In genomic region chr9:89310486-89311345, GRCh38 we compare ENCODE assay signal across 8 cellular contexts. TPM values are rescaled to one million over a fixed set of nuclear protein-coding genes. Genes with fewer than 3 reads are reported as not detected.
A peak's percentile ranks its signal among the peaks of the same experiment; 100 is the strongest.
DNase-seq lines count a peak whose midpoint lies in the region; ATAC-seq lines count a peak whose summit lies in the region.

CKS2 (plus strand) TSS chr9:89311195; CDS start chr9:89311293, 98 bp downstream.

- H3K4me1 Mint-ChIP-seq in IgD-negative memory B cell = peaks cover 30 to 37% (median 32%) of the 10 kb centered on the region in 3 donors

- H3K4me3 Mint-ChIP-seq in IgD-negative memory B cell = peak within 1 kb of the TSS; percentile 90 to 98 (median 94)

- H3K36me3 Mint-ChIP-seq in IgD-negative memory B cell = peaks cover 2% of the 10 kb centered on the region

- DNase-seq in DMS 273 treated with DMSO at 0.1 percent for 48 hours (lab: John Stamatoyannopoulos, UW) (peak; percentile 98), OCI-M2 (lab: John Stamatoyannopoulos, UW; ENCODE audit: unreplicated experiment) (peak; percentile 92), activated T-cell treated with anti-CD3 and anti-CD28 coated beads for 4 hours (peak; percentile 99), epidermal melanocyte (ENCODE audit: insufficient read length, low spot score) (peak; percentile 95), middle frontal gyrus (ENCODE audit: extremely low spot score, low spot score) (peak; percentile 99)
- peak; percentile 97 to 100 for DNase-seq in stimulated activated CD8-positive, alpha-beta memory T cell treated with anti-CD3 and anti-CD28 coated beads, Interleukin-2, amount 100 ng/mL, for 48 hours (ENCODE audit: low read depth in 2 of 2)

- H3K9me3 Mint-ChIP-seq in IgD-negative memory B cell = no peaks in the 10 kb centered on the region

- peak; percentile 88 for ATAC-seq in GM21529 (IDR thresholded peaks at IDR 0.05; ENCODE audit: unreplicated experiment)

- H3K27ac Mint-ChIP-seq in IgD-negative memory B cell = peak within 1 kb of the TSS; percentile 96 to 99 (median 99)

- H3K27me3 Mint-ChIP-seq in IgD-negative memory B cell = peaks cover 3% of the 10 kb centered on the region

RNA-seq across cellular contexts. Expression of gene CKS2, which starts in this region (rescaled TPM):
- 61.3 TPM for polyA plus RNA-seq in IgD-negative memory B cell

Comparison
In these comparisons a context has a peak if more than half of its experiments do, and no peak if none do; other contexts are left out.
1. Peak in every context shown above with its lines: DNase-seq and ATAC-seq.